24 cellular contexts compared by ENCODE assay signal in the genomic region with DNA sequence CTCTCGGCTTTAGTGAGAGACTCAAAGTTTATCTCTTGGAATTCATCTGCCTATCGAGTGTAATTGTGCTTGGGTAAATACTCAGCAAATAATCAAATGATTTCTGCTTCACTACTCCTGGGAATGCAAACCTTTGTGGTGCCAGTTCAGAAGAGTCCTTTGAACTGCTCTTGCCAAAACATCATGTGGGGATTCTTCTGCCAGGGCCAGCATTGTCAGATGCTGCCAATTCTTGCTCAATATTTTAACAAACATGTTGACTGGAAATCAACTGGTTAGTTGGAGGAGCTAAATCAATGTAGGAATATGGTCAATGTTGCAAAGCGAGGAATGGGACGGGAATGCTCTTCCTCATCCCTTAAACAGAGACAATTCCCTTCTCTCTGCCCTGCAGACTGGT.
"Had no signal": no experiment of that assay in that cellular context is flagged by ENCODE, and none has a peak within 500 bp of the region (broad histone marks: within the 10 kb centered on the region; RNA-seq: fewer than 3 reads in every experiment).

No MANE protein-coding gene starts in this region.

- H3K36me3 Mint-ChIP-seq: activated naive CD8-positive, alpha-beta T cell treated with anti-CD3 and anti-CD28 coated beads for 36 hours; mesothelial cell of epicardium; natural killer cell treated with Interleukin-12 subunit alpha and Interleukin-12 subunit beta and Interleukin-15 and Interleukin-18, amount 100 ng/mL, for 72 hours; stimulated activated effector memory CD8-positive, alpha-beta T cell treated with anti-CD3 and anti-CD28 coated beads, Interleukin-12 subunit alpha, Interleukin-12 subunit beta, amount 100 ng/mL, for 72 hours had no signal

- H3K9me3 ChIP-seq: colonic mucosa, sigmoid colon, testis, upper lobe of right lung had no signal

- DNase-seq: activated CD4-positive, alpha-beta T cell treated with anti-CD3 and anti-CD28 coated beads, Interleukin-2, amount 10 ng/mL, durations not matched to agents 24 days and 14 days; activated CD4-positive, CD25-positive, alpha-beta regulatory T cell; activated CD8-positive, alpha-beta T cell treated with anti-CD3 and anti-CD28 coated beads for 36 hours; activated naive CD4-positive, alpha-beta T cell; activated naive CD8-positive, alpha-beta T cell treated with anti-CD3 and anti-CD28 coated beads for 36 hours; activated T-cell treated with anti-CD3 and anti-CD28 coated beads, Interleukin-2, amount 50 U/mL, for 1 hour; amygdala; brain microvascular endothelial cell; colonic mucosa; erythroblast; occipital lobe; posterior cingulate gyrus; sigmoid colon; stimulated activated CD4-positive, alpha-beta T cell treated with anti-CD3 and anti-CD28 coated beads, Interleukin-4, amount 100 ng/mL, for 24 hours; testis; upper lobe of right lung had no signal

- H3K4me3 Mint-ChIP-seq: activated CD4-positive, alpha-beta T cell treated with anti-CD3 and anti-CD28 coated beads, Interleukin-2, amount 10 ng/mL, durations not matched to agents 24 days and 14 days; activated CD8-positive, alpha-beta T cell treated with anti-CD3 and anti-CD28 coated beads for 36 hours; activated naive CD8-positive, alpha-beta T cell treated with anti-CD3 and anti-CD28 coated beads for 36 hours; activated T-helper 17 cell treated with anti-CD3 and anti-CD28 coated beads, Interleukin-2, amount 50 U/mL, for 72 hours; central memory CD8-positive, alpha-beta T cell; mesothelial cell of epicardium; natural killer cell treated with Interleukin-12 subunit alpha and Interleukin-12 subunit beta and Interleukin-15 and Interleukin-18, amount 100 ng/mL, for 72 hours; stimulated activated effector memory CD8-positive, alpha-beta T cell treated with anti-CD3 and anti-CD28 coated beads, Interleukin-12 subunit alpha, Interleukin-12 subunit beta, amount 100 ng/mL, for 72 hours; T-helper 2 cell treated with Interferon-gamma antibody and Interleukin-4, amounts not matched to agents 5 μg/mL and 100 μg/mL, for 36 hours had no signal

- H3K27ac Mint-ChIP-seq: activated CD4-positive, alpha-beta T cell treated with anti-CD3 and anti-CD28 coated beads, Interleukin-2, amount 10 ng/mL, durations not matched to agents 24 days and 14 days; activated CD8-positive, alpha-beta T cell treated with anti-CD3 and anti-CD28 coated beads for 36 hours; activated naive CD8-positive, alpha-beta T cell treated with anti-CD3 and anti-CD28 coated beads for 36 hours; activated T-helper 17 cell treated with anti-CD3 and anti-CD28 coated beads, Interleukin-2, amount 50 U/mL, for 72 hours; mesothelial cell of epicardium; natural killer cell treated with Interleukin-12 subunit alpha and Interleukin-12 subunit beta and Interleukin-15 and Interleukin-18, amount 100 ng/mL, for 72 hours; stimulated activated effector memory CD8-positive, alpha-beta T cell treated with anti-CD3 and anti-CD28 coated beads, Interleukin-12 subunit alpha, Interleukin-12 subunit beta, amount 100 ng/mL, for 72 hours; T-helper 2 cell treated with Interferon-gamma antibody and Interleukin-4, amounts not matched to agents 5 μg/mL and 100 μg/mL, for 36 hours had no signal

- H3K4me1 ChIP-seq: colonic mucosa, sigmoid colon, upper lobe of right lung had no signal

- H3K9me3 Mint-ChIP-seq: activated CD4-positive, alpha-beta T cell treated with anti-CD3 and anti-CD28 coated beads, Interleukin-2, amount 10 ng/mL, durations not matched to agents 24 days and 14 days; activated CD8-positive, alpha-beta T cell treated with anti-CD3 and anti-CD28 coated beads for 36 hours; activated naive CD8-positive, alpha-beta T cell treated with anti-CD3 and anti-CD28 coated beads for 36 hours; activated T-helper 17 cell treated with anti-CD3 and anti-CD28 coated beads, Interleukin-2, amount 50 U/mL, for 72 hours; central memory CD8-positive, alpha-beta T cell; natural killer cell treated with Interleukin-12 subunit alpha and Interleukin-12 subunit beta and Interleukin-15 and Interleukin-18, amount 100 ng/mL, for 72 hours; T-helper 2 cell treated with Interferon-gamma antibody and Interleukin-4, amounts not matched to agents 5 μg/mL and 100 μg/mL, for 36 hours had no signal

- H3K27me3 ChIP-seq: brain microvascular endothelial cell, colonic mucosa, sigmoid colon, testis, upper lobe of right lung had no signal

- H3K4me3 ChIP-seq: colonic mucosa, lung, sigmoid colon, SK-N-MC, testis, upper lobe of right lung had no signal

- H3K4me1 Mint-ChIP-seq: activated CD4-positive, alpha-beta T cell treated with anti-CD3 and anti-CD28 coated beads, Interleukin-2, amount 10 ng/mL, durations not matched to agents 24 days and 14 days; activated naive CD8-positive, alpha-beta T cell treated with anti-CD3 and anti-CD28 coated beads for 36 hours; activated T-helper 17 cell treated with anti-CD3 and anti-CD28 coated beads, Interleukin-2, amount 50 U/mL, for 72 hours; central memory CD8-positive, alpha-beta T cell; stimulated activated effector memory CD8-positive, alpha-beta T cell treated with anti-CD3 and anti-CD28 coated beads, Interleukin-12 subunit alpha, Interleukin-12 subunit beta, amount 100 ng/mL, for 72 hours had no signal

- H3K36me3 ChIP-seq: brain microvascular endothelial cell, colonic mucosa, sigmoid colon, upper lobe of right lung had no signal

- H3K27me3 Mint-ChIP-seq: activated CD4-positive, alpha-beta T cell treated with anti-CD3 and anti-CD28 coated beads, Interleukin-2, amount 10 ng/mL, durations not matched to agents 24 days and 14 days; activated T-helper 17 cell treated with anti-CD3 and anti-CD28 coated beads, Interleukin-2, amount 50 U/mL, for 72 hours had no signal

- H3K27ac ChIP-seq: brain microvascular endothelial cell, colonic mucosa, sigmoid colon, SK-N-MC, testis, upper lobe of right lung had no signal

- ATAC-seq: activated CD8-positive, alpha-beta T cell treated with anti-CD3 and anti-CD28 coated beads for 36 hours; activated T-helper 17 cell treated with anti-CD3 and anti-CD28 coated beads, Interleukin-2, amount 50 U/mL, for 72 hours; natural killer cell treated with Interleukin-12 subunit alpha and Interleukin-12 subunit beta and Interleukin-15 and Interleukin-18, amount 100 ng/mL, for 72 hours; stimulated activated effector memory CD8-positive, alpha-beta T cell treated with anti-CD3 and anti-CD28 coated beads, Interleukin-12 subunit alpha, Interleukin-12 subunit beta, amount 100 ng/mL, for 72 hours; upper lobe of right lung had no signal
